In genomic region chr2:72985891-72986683, GRCh38 we compare ENCODE assay signal across 24 cellular contexts.
DNase-seq lines count a peak whose midpoint lies in the region; ATAC-seq and TF ChIP-seq lines count a peak whose summit lies in the region.
"Had no signal": no experiment of that assay in that cellular context is flagged by ENCODE, and none has a peak within 500 bp of the region (broad histone marks: within the 10 kb centered on the region; RNA-seq: fewer than 3 reads in every experiment).

No MANE protein-coding gene starts in this region.

- H3K4me1 ChIP-seq in RWPE2 (ENCODE audit: insufficient read depth, poor library complexity, severe bottlenecking): no peaks in the 10 kb centered on the region
- peaks cover 9% of the 10 kb centered on the region for H3K4me1 ChIP-seq in endodermal cell (ENCODE audit: control insufficient read depth, insufficient read depth, low read length)
- no peaks in the 10 kb centered on the region for H3K4me1 ChIP-seq in lower lobe of right lung
- no peaks in the 10 kb centered on the region for H3K4me1 ChIP-seq in spleen
- H3K4me1 ChIP-seq: neural progenitor cell had no signal

- no peak overlapping the region for H3K27ac Mint-ChIP-seq in endodermal cell
- H3K27ac Mint-ChIP-seq: neural progenitor cell, type B pancreatic cell had no signal

- no peak overlapping the region for H3K4me3 ChIP-seq in RWPE2 (ENCODE audit: severe bottlenecking)
- H3K4me3 ChIP-seq in endodermal cell (ENCODE audit: low read length): no peak overlapping the region
- no peak overlapping the region for H3K4me3 ChIP-seq in lower lobe of right lung
- H3K4me3 ChIP-seq in spleen: no peak overlapping the region
- H3K4me3 ChIP-seq: neural progenitor cell, psoas muscle, skin epidermis had no signal

- TF ChIP-seq CTCF in RWPE2 (IDR thresholded peaks at IDR 0.05; ENCODE audit: poor library complexity, severe bottlenecking) (no peak), endodermal cell (conservative IDR thresholded peaks at IDR 0.05) (no peak), lower lobe of right lung (IDR thresholded peaks at IDR 0.05) (no peak), spleen (IDR thresholded peaks at IDR 0.05 in 8 of 11, conservative IDR thresholded peaks at IDR 0.05 in 3 of 11) (no peak)

- CTCF ChIA-PET in HEK293T (lab: Yijun Ruan, JAX): interaction anchor here (0.5 to 1.1 kb wide), 3 partner anchors 12 to 285 kb away, joined by 3 to 4 read pairs (median 3); no protein-coding TSS in a partner anchor

- H3K36me3 Mint-ChIP-seq in endodermal cell (ENCODE audit: low read depth): peaks cover 2% of the 10 kb centered on the region
- H3K36me3 Mint-ChIP-seq: type B pancreatic cell had no signal

- ATAC-seq in RWPE2 (ENCODE audit: low read depth) (no peak), lower lobe of right lung (no peak), GM18520 (IDR thresholded peaks at IDR 0.05; ENCODE audit: unreplicated experiment) (no peak), HG03460 (IDR thresholded peaks at IDR 0.05; ENCODE audit: unreplicated experiment) (no peak)
- ATAC-seq: psoas muscle had no signal

- peak; percentile 23 for DNase-seq in RWPE2 (ENCODE audit: low spot score)
- no peak for DNase-seq in endodermal cell
- peak; percentile 24 for DNase-seq in lower lobe of right lung
- DNase-seq in spleen: peak; percentile 38
- DNase-seq in HEK293T (ENCODE audit: extremely low spot score): no peak
- DNase-seq: activated CD4-positive, alpha-beta T cell treated with anti-CD3 and anti-CD28 coated beads, Interleukin-2, amount 50 U/mL, for 1 hour; activated T-cell treated with anti-CD3 and anti-CD28 coated beads, Interleukin-2, amount 50 U/mL, for 48 hours; brain microvascular endothelial cell; DND-41; effector CD8-positive, alpha-beta T cell; glutamatergic neuron; Karpas-422; MV-4-11; NCI-H1436 treated with DMSO at 0.1 percent for 48 hours; NCI-H446 treated with DMSO at 0.1 percent for 48 hours; OCI-M1; stimulated activated CD4-positive, alpha-beta T cell treated with anti-CD3 and anti-CD28 coated beads, Interleukin-2, amount 100 ng/mL, for 24 hours had no signal

- WGBS in endodermal cell (ENCODE audit: insufficient coverage in 1 of 2, insufficient read length in 1 of 2), 2 experiments: 88 to 91% methylated on average over 9 to 12 of the region's 12 CpGs
- 88 to 93% (median 90%) methylated on average over 9 to 12 of the region's 12 CpGs for WGBS in spleen, 5 donors

- no peak for TF ChIP-seq POLR2A in spleen (IDR thresholded peaks at IDR 0.05)

- peak overlapping the region; percentile 28 for H3K9ac ChIP-seq in endodermal cell (ENCODE audit: extremely low read depth, low read length, poor library complexity, severe bottlenecking)
- H3K9ac ChIP-seq: neural progenitor cell had no signal

- intact Hi-C loops in lower lobe of right lung (cut with DNase I): no loop called here
- intact Hi-C loops in spleen (cut with DNase I; ENCODE audit: low total_unique reads): no loop called here

- no peak overlapping the region for H3K4me3 Mint-ChIP-seq in endodermal cell
- H3K4me3 Mint-ChIP-seq: neural progenitor cell, type B pancreatic cell had no signal

- H3K36me3 ChIP-seq in RWPE2 (ENCODE audit: low read depth) (no peaks in the 10 kb centered on the region), endodermal cell (ENCODE audit: control insufficient read depth, insufficient read depth, low read length) (no peaks in the 10 kb centered on the region), lower lobe of right lung (peaks cover 12% of the 10 kb centered on the region), spleen (peaks cover 0 to 91% (median 15%) of the 10 kb centered on the region in 6 donors)
- H3K36me3 ChIP-seq: brain microvascular endothelial cell, neural progenitor cell had no signal

- H3K27ac ChIP-seq in RWPE2 (ENCODE audit: poor library complexity, severe bottlenecking): no peak overlapping the region
- no peak overlapping the region for H3K27ac ChIP-seq in endodermal cell (ENCODE audit: low read depth, low read length)
- H3K27ac ChIP-seq in lower lobe of right lung: no peak overlapping the region
- H3K27ac ChIP-seq in spleen: no peak overlapping the region
- H3K27ac ChIP-seq: brain microvascular endothelial cell, C4-2B, neural progenitor cell, psoas muscle, skin epidermis had no signal

- H3K9me3 Mint-ChIP-seq in endodermal cell: no peaks in the 10 kb centered on the region
- H3K9me3 Mint-ChIP-seq: neural progenitor cell, type B pancreatic cell had no signal

- H3K27me3 Mint-ChIP-seq in endodermal cell (ENCODE audit: insufficient read depth): no peaks in the 10 kb centered on the region
- H3K27me3 Mint-ChIP-seq: type B pancreatic cell had no signal

- H3K27me3 ChIP-seq in RWPE2 (ENCODE audit: insufficient read depth, poor library complexity, severe bottlenecking): no peaks in the 10 kb centered on the region
- H3K27me3 ChIP-seq in endodermal cell (ENCODE audit: control insufficient read depth, insufficient read depth, low read length, poor library complexity, severe bottlenecking): no peaks in the 10 kb centered on the region
- H3K27me3 ChIP-seq in lower lobe of right lung (ENCODE audit: low read depth): no peaks in the 10 kb centered on the region
- no peaks in the 10 kb centered on the region for H3K27me3 ChIP-seq in spleen (replicated peaks in 1 of 7)
- H3K27me3 ChIP-seq: brain microvascular endothelial cell, neural progenitor cell had no signal

- H3K9me3 ChIP-seq in RWPE2 (ENCODE audit: severe bottlenecking): no peaks in the 10 kb centered on the region
- H3K9me3 ChIP-seq in endodermal cell (ENCODE audit: control insufficient read depth, low read length): no peaks in the 10 kb centered on the region
- no peaks in the 10 kb centered on the region for H3K9me3 ChIP-seq in lower lobe of right lung
- H3K9me3 ChIP-seq in spleen: no peaks in the 10 kb centered on the region
- H3K9me3 ChIP-seq: psoas muscle had no signal

- H3K4me1 Mint-ChIP-seq in endodermal cell: peaks cover 8% of the 10 kb centered on the region
- H3K4me1 Mint-ChIP-seq: neural progenitor cell had no signal

- POLR2A ChIA-PET in HEK293T (lab: Yijun Ruan, JAX): no interaction called here

TF ChIP-seq in HEK293T, 16 proteins besides CTCF, POLR2A, EP300 and RAD21:
- TF ChIP-seq HDGF (IDR thresholded peaks at IDR 0.05; ENCODE audit: borderline replicate concordance) (no peak), TARDBP (IDR thresholded peaks at IDR 0.05) (no peak), BHLHE40 (IDR thresholded peaks at IDR 0.05; ENCODE audit: borderline replicate concordance) (no peak), L3MBTL2 (conservative IDR thresholded peaks at IDR 0.05) (no peak)

Comparison
In these comparisons a context has a peak if more than half of its experiments do, and no peak if none do; other contexts are left out.
1. DNase-seq: peak in RWPE2 (single experiment), lower lobe of right lung (single experiment) and spleen (single experiment); none in endodermal cell (single experiment) and HEK293T (single experiment).